ENCODE assay signal across 28 cellular contexts in the genomic region with DNA sequence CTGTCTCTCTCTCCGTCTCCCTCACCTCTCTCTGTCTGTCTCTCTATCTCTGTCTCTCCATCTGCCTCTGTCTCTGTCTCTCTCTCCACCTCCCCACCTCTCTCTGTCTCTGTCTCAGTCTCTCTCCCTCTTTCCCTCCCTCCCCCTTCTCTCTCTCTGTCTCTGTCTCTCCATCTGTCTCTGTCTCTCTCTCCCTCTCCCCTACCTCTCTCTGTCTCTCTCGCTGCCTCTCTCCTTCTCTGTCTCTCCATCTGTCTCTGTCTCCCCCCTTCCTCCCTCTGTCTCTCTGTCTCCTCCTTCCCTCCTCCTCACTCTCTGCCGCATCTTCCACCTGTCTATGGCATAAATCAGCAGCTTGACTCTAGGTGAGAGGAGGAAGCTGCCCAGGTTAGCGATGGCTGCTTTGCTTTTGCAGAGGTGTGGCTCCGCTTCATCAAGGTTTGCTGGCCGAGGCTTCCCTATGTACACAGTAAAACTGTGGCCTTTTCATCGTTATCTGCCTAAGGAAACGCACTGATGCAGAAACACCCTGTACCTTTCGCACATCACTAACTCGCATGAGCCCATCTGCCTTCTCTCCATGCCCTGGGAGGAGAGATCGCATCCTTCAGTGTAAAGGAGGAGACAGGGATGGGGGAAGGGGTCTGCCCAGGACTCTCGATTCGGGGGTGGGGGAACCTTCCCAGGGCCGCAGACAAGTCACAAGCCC. TPM values are rescaled to one million over a fixed set of nuclear protein-coding genes. Genes with fewer than 3 reads are reported as not detected.
DNase-seq lines count a peak whose midpoint lies in the region; ATAC-seq and TF ChIP-seq lines count a peak whose summit lies in the region.
"Had no signal": no experiment of that assay in that cellular context is flagged by ENCODE, and none has a peak within 500 bp of the region (broad histone marks: within the 10 kb centered on the region; RNA-seq: fewer than 3 reads in every experiment).

No MANE protein-coding gene starts in this region.

- H2AFZ ChIP-seq in GM23338 = no peak overlapping the region
- H2AFZ ChIP-seq: PC-9 had no signal

- H3K4me2 ChIP-seq in GM23338 = no peak overlapping the region
- H3K4me2 ChIP-seq: PC-9 had no signal

- no peak overlapping the region for H3K4me3 ChIP-seq in GM23338
- H3K4me3 ChIP-seq in Panc1 (ENCODE audit: low read depth in 2 of 2, low read length in 2 of 2) = no peak overlapping the region
- H3K4me3 ChIP-seq in mucosa of descending colon = no peak overlapping the region
- H3K4me3 ChIP-seq: PC-9 had no signal

- CTCF ChIA-PET in Panc1 (lab: Charles Lee) = no interaction called here

- H3K4me3 Mint-ChIP-seq in GM23338 = no peak overlapping the region
- H3K4me3 Mint-ChIP-seq: brain, memory B cell had no signal

- ATAC-seq in GM23338 (peak; percentile 56), Panc1 (peak; percentile 60; the same call in 1 of the 2 replicates), mucosa of descending colon (peak; percentile 34), HG03108 (IDR thresholded peaks at IDR 0.05; ENCODE audit: unreplicated experiment) (no peak)

- H3K27me3 ChIP-seq in GM23338 (ENCODE audit: insufficient read depth) = no peaks in the 10 kb centered on the region
- H3K27me3 ChIP-seq in Panc1 (ENCODE audit: control insufficient read depth, insufficient read depth, low read length) = no peaks in the 10 kb centered on the region
- H3K27me3 ChIP-seq: BE2C had no signal

- 0 out of 2 replicates have a peak, but pooled peaks cover under 1% of the 10 kb centered on the region for H3F3A ChIP-seq in GM23338 (replicated peaks; ENCODE audit: low read depth)

- peaks cover under 1% of the 10 kb centered on the region for H3K4me1 ChIP-seq in GM23338 (ENCODE audit: insufficient read depth)
- H3K4me1 ChIP-seq in Panc1 (ENCODE audit: control insufficient read depth, insufficient read depth, low read length) = peaks cover 3% of the 10 kb centered on the region; the same call in 1 of the 2 replicates
- no peaks in the 10 kb centered on the region for H3K4me1 ChIP-seq in mucosa of descending colon (ENCODE audit: low read depth)

- no peaks in the 10 kb centered on the region; the same call in 2 of the 3 replicates for H3K36me3 Mint-ChIP-seq in GM23338 (ENCODE audit: low read depth)
- H3K36me3 Mint-ChIP-seq: brain had no signal

- POLR2A ChIA-PET in Panc1 (lab: Charles Lee) = no interaction called here

- DNase-seq in NCI-H345 (lab: John Stamatoyannopoulos, UW) (peak; percentile 24), NCI-H345 treated with DMSO at 0.1 percent for 48 hours (lab: John Stamatoyannopoulos, UW; ENCODE audit: unreplicated experiment) (no peak), GM23338 (ENCODE audit: low spot score) (no peak), Panc1 (ENCODE audit: low read depth, low spot score) (no peak), mucosa of descending colon (no peak), NCI-H774 (lab: John Stamatoyannopoulos, UW) (no peak), HUDEP-2 (lab: John Stamatoyannopoulos, UW; ENCODE audit: unreplicated experiment in 76 of 76) (no peak)
- DNase-seq: activated CD4-positive, CD25-positive, alpha-beta regulatory T cell; activated gamma-delta T cell treated with Interleukin-2 at 50 U/mL for 16 hours; BE2C; Calu3; glutamatergic neuron; HCEC 1CT; kidney glomerular epithelial cell; NCI-H1105; NCI-H2081 treated with DMSO at 0.1 percent for 48 hours; nucleus accumbens; PC-9; SIG-M5; small intestine; stimulated activated CD4-positive, alpha-beta T cell treated with anti-CD3 and anti-CD28 coated beads, Interleukin-1b, Interleukin-23, amount 100 ng/mL, for 48 hours; substantia nigra; SW 1271 had no signal

- H3K9me3 ChIP-seq in Panc1 (ENCODE audit: control insufficient read depth, insufficient read depth, low read depth, low read length) = no peaks in the 10 kb centered on the region
- H3K9me3 ChIP-seq in mucosa of descending colon = no peaks in the 10 kb centered on the region
- H3K9me3 ChIP-seq: BE2C had no signal

- BruUV-seq in Panc1 (replicated peaks; lab: Mats Ljungman, UMichigan) = no TSS peak

- TF ChIP-seq CTCF in GM23338 (conservative IDR thresholded peaks at IDR 0.05; ENCODE audit: low read depth in 2 of 2) (no peak), Panc1 (IDR thresholded peaks at IDR 0.05) (no peak), mucosa of descending colon (IDR thresholded peaks at IDR 0.05) (no peak)

- peaks cover 11% of the 10 kb centered on the region for H3K4me1 Mint-ChIP-seq in GM23338

- H3K9me3 Mint-ChIP-seq in GM23338 = peaks cover 12% of the 10 kb centered on the region

- in situ Hi-C loops in Panc1 (cut with HindIII; ENCODE audit: low pct_unique_long_range_greater_than_20kb, low sequenced_read_pairs) = no loop called here

- H3K79me2 ChIP-seq in GM23338 (replicated peaks; ENCODE audit: insufficient read depth) = no peaks in the 10 kb centered on the region

- H3K36me3 ChIP-seq in GM23338 (ENCODE audit: insufficient read depth) = no peaks in the 10 kb centered on the region
- H3K36me3 ChIP-seq in Panc1 (ENCODE audit: control insufficient read depth, insufficient read depth, low read length) = no peaks in the 10 kb centered on the region
- H3K36me3 ChIP-seq in mucosa of descending colon (ENCODE audit: low read depth) = no peaks in the 10 kb centered on the region
- H3K36me3 ChIP-seq: BE2C had no signal

- H3K27ac ChIP-seq in GM23338 (ENCODE audit: low read depth) = no peak overlapping the region
- H3K27ac ChIP-seq in Panc1 (ENCODE audit: low read length) = no peak overlapping the region
- H3K27ac ChIP-seq: epithelial cell of prostate, HL-60, PC-9 had no signal

- H3K9me2 ChIP-seq in GM23338 (ENCODE audit: insufficient read depth) = no peaks in the 10 kb centered on the region

- H3K27me3 Mint-ChIP-seq in GM23338 (ENCODE audit: insufficient read depth, low read depth, poor library complexity) = peaks cover 17% of the 10 kb centered on the region

- intact Hi-C loops in Panc1 (cut with micrococcal nuclease; ENCODE audit: unreplicated experiment) = no loop called here
- intact Hi-C loops in mucosa of descending colon (cut with DNase I, micrococcal nuclease) = no loop called here

- no peak overlapping the region for H3K27ac Mint-ChIP-seq in GM23338
- H3K27ac Mint-ChIP-seq: memory B cell had no signal

- H4K20me1 ChIP-seq in GM23338 (replicated peaks; ENCODE audit: insufficient read depth) = no peaks in the 10 kb centered on the region

TF ChIP-seq in GM23338, 12 proteins besides CTCF, POLR2A, EP300 and RAD21:
- TF ChIP-seq, protein P1, sequence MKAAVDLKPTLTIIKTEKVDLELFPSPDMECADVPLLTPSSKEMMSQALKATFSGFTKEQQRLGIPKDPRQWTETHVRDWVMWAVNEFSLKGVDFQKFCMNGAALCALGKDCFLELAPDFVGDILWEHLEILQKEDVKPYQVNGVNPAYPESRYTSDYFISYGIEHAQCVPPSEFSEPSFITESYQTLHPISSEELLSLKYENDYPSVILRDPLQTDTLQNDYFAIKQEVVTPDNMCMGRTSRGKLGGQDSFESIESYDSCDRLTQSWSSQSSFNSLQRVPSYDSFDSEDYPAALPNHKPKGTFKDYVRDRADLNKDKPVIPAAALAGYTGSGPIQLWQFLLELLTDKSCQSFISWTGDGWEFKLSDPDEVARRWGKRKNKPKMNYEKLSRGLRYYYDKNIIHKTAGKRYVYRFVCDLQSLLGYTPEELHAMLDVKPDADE (IDR thresholded peaks at IDR 0.05) = no peak
- TF ChIP-seq, protein P2, sequence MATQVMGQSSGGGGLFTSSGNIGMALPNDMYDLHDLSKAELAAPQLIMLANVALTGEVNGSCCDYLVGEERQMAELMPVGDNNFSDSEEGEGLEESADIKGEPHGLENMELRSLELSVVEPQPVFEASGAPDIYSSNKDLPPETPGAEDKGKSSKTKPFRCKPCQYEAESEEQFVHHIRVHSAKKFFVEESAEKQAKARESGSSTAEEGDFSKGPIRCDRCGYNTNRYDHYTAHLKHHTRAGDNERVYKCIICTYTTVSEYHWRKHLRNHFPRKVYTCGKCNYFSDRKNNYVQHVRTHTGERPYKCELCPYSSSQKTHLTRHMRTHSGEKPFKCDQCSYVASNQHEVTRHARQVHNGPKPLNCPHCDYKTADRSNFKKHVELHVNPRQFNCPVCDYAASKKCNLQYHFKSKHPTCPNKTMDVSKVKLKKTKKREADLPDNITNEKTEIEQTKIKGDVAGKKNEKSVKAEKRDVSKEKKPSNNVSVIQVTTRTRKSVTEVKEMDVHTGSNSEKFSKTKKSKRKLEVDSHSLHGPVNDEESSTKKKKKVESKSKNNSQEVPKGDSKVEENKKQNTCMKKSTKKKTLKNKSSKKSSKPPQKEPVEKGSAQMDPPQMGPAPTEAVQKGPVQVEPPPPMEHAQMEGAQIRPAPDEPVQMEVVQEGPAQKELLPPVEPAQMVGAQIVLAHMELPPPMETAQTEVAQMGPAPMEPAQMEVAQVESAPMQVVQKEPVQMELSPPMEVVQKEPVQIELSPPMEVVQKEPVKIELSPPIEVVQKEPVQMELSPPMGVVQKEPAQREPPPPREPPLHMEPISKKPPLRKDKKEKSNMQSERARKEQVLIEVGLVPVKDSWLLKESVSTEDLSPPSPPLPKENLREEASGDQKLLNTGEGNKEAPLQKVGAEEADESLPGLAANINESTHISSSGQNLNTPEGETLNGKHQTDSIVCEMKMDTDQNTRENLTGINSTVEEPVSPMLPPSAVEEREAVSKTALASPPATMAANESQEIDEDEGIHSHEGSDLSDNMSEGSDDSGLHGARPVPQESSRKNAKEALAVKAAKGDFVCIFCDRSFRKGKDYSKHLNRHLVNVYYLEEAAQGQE (IDR thresholded peaks at IDR 0.05; ENCODE audit: unreplicated experiment) = no peak

RNA-seq across cellular contexts. Expression of a gene that starts 44.5 kb away (rescaled TPM):
- total RNA-seq in GM23338 (2014; rRNA removed; shearing (Covaris generic)) = 3.4 and 3.9 TPM in 2 replicates
- 1.3 and 1.4 TPM in 2 replicates for polyA plus RNA-seq in GM23338 (2016; fragmentation: Nextera tagmentation; extraction: Ambion mirVana)
- 2.3 TPM for total RNA-seq in Panc1 (2021; ENCODE audit: unreplicated experiment)
- 1.6 TPM for polyA plus RNA-seq in Panc1 (2012; ENCODE audit: insufficient read length)
- total RNA-seq in mucosa of descending colon = 10 to 100 TPM; 10.7 to 26.6 (median 11.8) TPM
